In genomic region chr11:834371-835316, GRCh38 we compare ENCODE assay signal across 8 cellular contexts. TPM values are rescaled to one million over a fixed set of nuclear protein-coding genes. Genes with fewer than 3 reads are reported as not detected.
DNase-seq lines count a peak whose midpoint lies in the region; ATAC-seq and TF ChIP-seq lines count a peak whose summit lies in the region.

No MANE protein-coding gene starts in this region.

- peak overlapping the region; percentile 76 for H3K9ac ChIP-seq in endocrine pancreas (ENCODE audit: control insufficient read depth, insufficient read depth, low read length)

- DNase-seq in COLO668 (lab: John Stamatoyannopoulos, UW; ENCODE audit: unreplicated experiment) (peak; percentile 59), RWPE1 (ENCODE audit: low spot score) (peak; percentile 87), myocyte (ENCODE audit: low read depth) (peak; percentile 95), NCI-H345 treated with DMSO at 0.1 percent for 48 hours (lab: John Stamatoyannopoulos, UW; ENCODE audit: unreplicated experiment) (no peak), SJCRH30 (no peak), NCI-H526 treated with DMSO at 0.1 percent for 48 hours (lab: John Stamatoyannopoulos, UW) (no peak)

- CTCF ChIA-PET in RWPE1 (lab: Yijun Ruan, JAX) = interaction anchor here (0.6 kb wide), 1 partner anchor 16 kb away, joined by 3 read pairs; no protein-coding TSS in a partner anchor

- TF ChIP-seq CTCF in RWPE1 (conservative IDR thresholded peaks at IDR 0.05; ENCODE audit: low read depth) = no peak

- POLR2A ChIA-PET in RWPE1 (lab: Yijun Ruan, JAX; ENCODE audit: low non-redundant PET) = interaction anchor here (0.6 to 1.5 kb wide), 5 partner anchors 8 to 44 kb away, joined by 3 to 10 read pairs (median 4); partner anchors contain the start of gene TSPAN4

- no peaks in the 10 kb centered on the region for H3K9me3 ChIP-seq in endocrine pancreas (ENCODE audit: control insufficient read depth, low read length)
- H3K9me3 ChIP-seq in SJCRH30 (replicated peaks) = no peaks in the 10 kb centered on the region

- H3K36me3 ChIP-seq in endocrine pancreas (ENCODE audit: control insufficient read depth, insufficient read depth, low read length) (peaks cover 3% of the 10 kb centered on the region), SJCRH30 (peaks cover 35% of the 10 kb centered on the region)

- H3K27me3 ChIP-seq in endocrine pancreas (ENCODE audit: control insufficient read depth, insufficient read depth, low read length) (no peaks in the 10 kb centered on the region), SJCRH30 (no peaks in the 10 kb centered on the region)

- no peaks in the 10 kb centered on the region for H3K4me1 ChIP-seq in endocrine pancreas (ENCODE audit: control insufficient read depth, insufficient read depth, low read length)
- H3K4me1 ChIP-seq in SJCRH30 = peaks cover 24% of the 10 kb centered on the region

- ATAC-seq in GM21825 (IDR thresholded peaks at IDR 0.05; ENCODE audit: unreplicated experiment) = no peak

- H3K27ac ChIP-seq in RWPE1 (peak overlapping the region; percentile 99), SJCRH30 (no peak overlapping the region)

- H3K4me3 ChIP-seq in endocrine pancreas (ENCODE audit: control insufficient read depth, insufficient read depth, low read length) = no peak overlapping the region
- H3K4me3 ChIP-seq in SJCRH30 = no peak overlapping the region; the same call in 1 of the 2 replicates

RNA-seq across cellular contexts. Expression of gene CD151, which starts 1.9 kb away (rescaled TPM):
- total RNA-seq in myocyte = 900 and 1,201 TPM in 2 replicates
- 1,432 TPM for polyA plus RNA-seq in myocyte (2012)
- total RNA-seq in SJCRH30 (2014; rRNA removed; shearing (Covaris generic)) = 122 and 133 TPM in 2 replicates

RNA-seq across cellular contexts. Expression of gene CRACR2B, which starts 6.9 kb away (rescaled TPM):
- 16.6 and 26.5 TPM in 2 replicates for total RNA-seq in myocyte
- 9.4 TPM for polyA plus RNA-seq in myocyte (2012)
- 1.6 and 1.9 TPM in 2 replicates for total RNA-seq in SJCRH30 (2014; rRNA removed; shearing (Covaris generic))

RNA-seq across cellular contexts. Expression of gene POLR2L, which starts 7.7 kb away (rescaled TPM):
- total RNA-seq in myocyte = 66.0 and 91.9 TPM in 2 replicates
- 691 TPM for polyA plus RNA-seq in myocyte (2012)
- 292 and 344 TPM in 2 replicates for total RNA-seq in SJCRH30 (2014; rRNA removed; shearing (Covaris generic))

RNA-seq across cellular contexts. Expression of gene TSPAN4, which starts 8.0 kb away (rescaled TPM):
- total RNA-seq in myocyte = 56.7 and 63.9 TPM in 2 replicates
- polyA plus RNA-seq in myocyte (2012) = 141 TPM
- total RNA-seq in SJCRH30 (2014; rRNA removed; shearing (Covaris generic)) = 26.0 and 26.9 TPM in 2 replicates

RNA-seq across cellular contexts. Expression of gene PNPLA2, which starts 15.9 kb away (rescaled TPM):
- total RNA-seq in myocyte = 84.0 and 183 TPM in 2 replicates
- polyA plus RNA-seq in myocyte (2012) = 179 TPM
- total RNA-seq in SJCRH30 (2014; rRNA removed; shearing (Covaris generic)) = 16.5 and 19.6 TPM in 2 replicates

Comparison
In these comparisons a context has a peak if more than half of its experiments do, and no peak if none do; other contexts are left out.
1. DNase-seq: peak in COLO668 (single experiment), RWPE1 (single experiment) and myocyte (single experiment); none in NCI-H345 treated with DMSO at 0.1 percent for 48 hours (single experiment), SJCRH30 (0 of 2) and NCI-H526 treated with DMSO at 0.1 percent for 48 hours (single experiment).